Comparison of ENCODE assay signal across 8 cellular contexts in genomic region chr18:55781481-55781957, GRCh38.
A peak's percentile ranks its signal among the peaks of the same experiment; 100 is the strongest.
DNase-seq lines count a peak whose midpoint lies in the region; ATAC-seq and TF ChIP-seq lines count a peak whose summit lies in the region.

No MANE protein-coding gene starts in this region.

- intact Hi-C loops in left ventricle myocardium inferior (cut with micrococcal nuclease) = loop anchor here (5.0 to 10.0 kb wide), 3 partner anchors 364 to 793 kb away; no protein-coding TSS in a partner anchor

- H3K36me3 ChIP-seq in left ventricle myocardium inferior = no peaks in the 10 kb centered on the region

- peak; percentile 84 for DNase-seq in COR-L47 (lab: John Stamatoyannopoulos, UW)
- peak; percentile 83 for DNase-seq in M059J (ENCODE audit: low read depth)
- DNase-seq in left ventricle myocardium inferior = peak; percentile 35
- DNase-seq in renal cortical epithelial cell (ENCODE audit: low read depth) = peak; percentile 54
- DNase-seq in activated naive CD4-positive, alpha-beta T cell treated with anti-CD3 and anti-CD28 coated beads, Interleukin-2, amount 50 U/mL, for 72 hours (ENCODE audit: low spot score in 2 of 2) = no peak

- H3K27ac Mint-ChIP-seq in activated naive CD4-positive, alpha-beta T cell treated with anti-CD3 and anti-CD28 coated beads, Interleukin-2, amount 50 U/mL, for 72 hours = no peak overlapping the region

- no peaks in the 10 kb centered on the region for H3K36me3 Mint-ChIP-seq in activated naive CD4-positive, alpha-beta T cell treated with anti-CD3 and anti-CD28 coated beads, Interleukin-2, amount 50 U/mL, for 72 hours

- H3K9me3 Mint-ChIP-seq in activated naive CD4-positive, alpha-beta T cell treated with anti-CD3 and anti-CD28 coated beads, Interleukin-2, amount 50 U/mL, for 72 hours = peaks cover 0 to 5% of the 10 kb centered on the region in 2 donors

- no peaks in the 10 kb centered on the region for H3K9me3 ChIP-seq in left ventricle myocardium inferior (replicated peaks)

- H3K4me1 ChIP-seq in left ventricle myocardium inferior = peaks cover 44% of the 10 kb centered on the region

- no peak overlapping the region for H3K4me3 ChIP-seq in left ventricle myocardium inferior

- H3K27me3 ChIP-seq in left ventricle myocardium inferior (ENCODE audit: low read depth) = no peaks in the 10 kb centered on the region

- H3K27ac ChIP-seq in VCaP (no peak overlapping the region), left ventricle myocardium inferior (replicated peaks) (peak overlapping the region; percentile 94)

- TF ChIP-seq CTCF in VCaP (conservative IDR thresholded peaks at IDR 0.05) (0 out of 2 replicates have a peak, but pooled peaks have one; percentile 10), left ventricle myocardium inferior (IDR thresholded peaks at IDR 0.05; ENCODE audit: borderline replicate concordance) (peak; percentile 75)

- ATAC-seq in activated naive CD4-positive, alpha-beta T cell treated with anti-CD3 and anti-CD28 coated beads, Interleukin-2, amount 50 U/mL, for 72 hours = no peak
- ATAC-seq in HG03469 (IDR thresholded peaks at IDR 0.05; ENCODE audit: unreplicated experiment) (no peak), GM18907 (IDR thresholded peaks at IDR 0.05; ENCODE audit: unreplicated experiment) (no peak)

Comparison
In these comparisons a context has a peak if more than half of its experiments do, and no peak if none do; other contexts are left out.
1. DNase-seq: peak in COR-L47 (single experiment), M059J (single experiment), left ventricle myocardium inferior (single experiment) and renal cortical epithelial cell (single experiment); none in activated naive CD4-positive, alpha-beta T cell treated with anti-CD3 and anti-CD28 coated beads, Interleukin-2, amount 50 U/mL, for 72 hours (0 of 2).